ENCODE assay signal across 14 cellular contexts in genomic region chr7:54811016-54811924, GRCh38. TPM values are rescaled to one million over a fixed set of nuclear protein-coding genes. Genes with fewer than 3 reads are reported as not detected.
DNase-seq lines count a peak whose midpoint lies in the region; ATAC-seq, FAIRE-seq and TF ChIP-seq lines count a peak whose summit lies in the region.
"Had no signal": no experiment of that assay in that cellular context is flagged by ENCODE, and none has a peak within 500 bp of the region (broad histone marks: within the 10 kb centered on the region; RNA-seq: fewer than 3 reads in every experiment).

No MANE protein-coding gene starts in this region.

- CTCF ChIA-PET in endothelial cell of umbilical vein (lab: Charles Lee), result interaction anchor here (1.5 to 2.6 kb wide), 2 partner anchors 28 to 443 kb away, joined by 3 to 15 read pairs; no protein-coding TSS in a partner anchor

- no peaks in the 10 kb centered on the region for H3K9me3 ChIP-seq in OCI-LY3 (ENCODE audit: insufficient read depth, low read length)
- H3K9me3 ChIP-seq in endothelial cell of umbilical vein (replicated peaks; ENCODE audit: control insufficient read depth, insufficient read depth, low read length), result no peaks in the 10 kb centered on the region
- H3K9me3 ChIP-seq: vagina had no signal

- H3K9ac ChIP-seq in OCI-LY3 (ENCODE audit: low read length) (no peak overlapping the region), endothelial cell of umbilical vein (replicated peaks; ENCODE audit: extremely low read depth, insufficient read depth, low read length) (no peak overlapping the region)

- no peaks in the 10 kb centered on the region for H3K79me2 ChIP-seq in OCI-LY3 (ENCODE audit: low read length)
- H3K79me2 ChIP-seq in endothelial cell of umbilical vein (ENCODE audit: control insufficient read depth, insufficient read depth, low read length), result no peaks in the 10 kb centered on the region

- intact Hi-C loops in endothelial cell of umbilical vein (cut with micrococcal nuclease), result loop anchor here (1.0 to 2.0 kb wide), 2 partner anchors 23 to 322 kb away; no protein-coding TSS in a partner anchor

- H3K4me3 ChIP-seq in OCI-LY3 (ENCODE audit: low read length), result no peak overlapping the region
- peak overlapping the region in 1 of 3 experiments; percentile 12 for H3K4me3 ChIP-seq in endothelial cell of umbilical vein (replicated peaks in 1 of 3; ENCODE audit: insufficient read depth in 1 of 3, low read depth in 1 of 3, low read length in 3 of 3)
- H3K4me3 ChIP-seq: vagina had no signal

- BruUV-seq in endothelial cell of umbilical vein (replicated peaks; lab: Mats Ljungman, UMichigan), result no TSS peak

- H3K36me3 ChIP-seq in OCI-LY3 (replicated peaks; ENCODE audit: low read depth, low read length) (no peaks in the 10 kb centered on the region), endothelial cell of umbilical vein (ENCODE audit: control insufficient read depth in 2 of 2, extremely low read depth in 1 of 2, insufficient read depth in 2 of 2, low read length in 2 of 2) (no peaks in the 10 kb centered on the region)
- H3K36me3 ChIP-seq: vagina had no signal

- H2AFZ ChIP-seq in OCI-LY3 (ENCODE audit: low read depth, low read length) (no peak overlapping the region; the same call in 1 of the 2 replicates), endothelial cell of umbilical vein (ENCODE audit: low read depth, low read length) (peak overlapping the region; percentile 23)

- DNase-seq in AG08396 (ENCODE audit: low spot score) (peak; percentile 49), endothelial cell of umbilical vein (ENCODE audit: low read depth, low spot score) (peak; percentile 78), myocyte (ENCODE audit: low read depth) (peak; percentile 64), NCI-H146 (lab: John Stamatoyannopoulos, UW) (no peak)
- DNase-seq in stimulated activated CD4-positive, alpha-beta T cell treated with anti-CD3 and anti-CD28 coated beads, Interleukin-4, amount 100 ng/mL, for 24 hours, result no peak
- DNase-seq: activated CD4-positive, alpha-beta T cell treated with anti-CD3 and anti-CD28 coated beads, Interleukin-2, amount 50 U/mL, for 1 hour; activated naive CD8-positive, alpha-beta T cell treated with anti-CD3 and anti-CD28 coated beads, Interleukin-2, amount 10 ng/mL, durations not matched to agents 7 days and 5 days; NCI-H2081 had no signal

- no peak for ATAC-seq in GM18909 (IDR thresholded peaks at IDR 0.05; ENCODE audit: poor library complexity, unreplicated experiment)
- no peak for ATAC-seq in HG03442 (IDR thresholded peaks at IDR 0.05; ENCODE audit: unreplicated experiment)
- ATAC-seq: esophagus mucosa had no signal

- H3K27ac ChIP-seq in OCI-LY3 (ENCODE audit: low read length) (no peak overlapping the region), endothelial cell of umbilical vein (ENCODE audit: insufficient read depth, low read depth, low read length) (no peak overlapping the region)
- H3K27ac ChIP-seq: vagina had no signal

- H3K27me3 ChIP-seq in OCI-LY3 (ENCODE audit: low read depth, low read length) (0 out of 2 replicates have a peak, but pooled peaks cover 3% of the 10 kb centered on the region), endothelial cell of umbilical vein (ENCODE audit: control insufficient read depth in 2 of 2, insufficient read depth in 2 of 2, low read length in 2 of 2) (peaks cover 12 to 14% of the 10 kb centered on the region in 2 experiments)
- H3K27me3 ChIP-seq: vagina had no signal

- H3K4me1 ChIP-seq in OCI-LY3 (ENCODE audit: low read length), result peaks cover 8% of the 10 kb centered on the region
- peaks cover 22% of the 10 kb centered on the region for H3K4me1 ChIP-seq in endothelial cell of umbilical vein (ENCODE audit: control insufficient read depth, extremely low read depth, insufficient read depth, low read length)

- TF ChIP-seq CTCF in OCI-LY3 (IDR thresholded peaks at IDR 0.05; ENCODE audit: low read depth, low read length), result no peak
- no peak for TF ChIP-seq CTCF in endothelial cell of umbilical vein (IDR thresholded peaks at IDR 0.05; ENCODE audit: extremely low read depth in 1 of 2, insufficient read depth in 1 of 2, low read depth in 1 of 2, low read length in 2 of 2)

- H3K9me1 ChIP-seq in endothelial cell of umbilical vein (replicated peaks; ENCODE audit: control insufficient read depth, extremely low read depth, insufficient read depth, low read length), result no peaks in the 10 kb centered on the region

- FAIRE-seq in endothelial cell of umbilical vein (lab: Jason Lieb, UNC), result peak; percentile 67
- FAIRE-seq: GM12892 had no signal

- no peak for TF ChIP-seq POLR2A in endothelial cell of umbilical vein (IDR thresholded peaks at IDR 0.05; ENCODE audit: low read depth, low read length)

- H3K4me2 ChIP-seq in OCI-LY3 (ENCODE audit: low read length) (0 out of 2 replicates have a peak overlapping the region, but pooled peaks have one; percentile 1), endothelial cell of umbilical vein (ENCODE audit: insufficient read depth, low read length) (peak overlapping the region; percentile 75)

- POLR2A ChIA-PET in endothelial cell of umbilical vein (lab: Charles Lee), result no interaction called here

- dilution Hi-C loops in endothelial cell of umbilical vein (cut with MboI; ENCODE audit: extremely low pct_ligation_motif_present, low sequenced_read_pairs), result no loop called here

- no peaks in the 10 kb centered on the region for H4K20me1 ChIP-seq in OCI-LY3 (ENCODE audit: insufficient read depth, low read length)
- no peaks in the 10 kb centered on the region for H4K20me1 ChIP-seq in endothelial cell of umbilical vein (replicated peaks; ENCODE audit: control insufficient read depth, extremely low read depth, insufficient read depth, low read length)

TF ChIP-seq in endothelial cell of umbilical vein, 7 proteins besides CTCF, POLR2A, EP300 and RAD21:
- TF ChIP-seq FOS (IDR thresholded peaks at IDR 0.05; ENCODE audit: borderline replicate concordance, insufficient read depth, low read length) (peak; percentile 59), POLR2AphosphoS5 (IDR thresholded peaks at IDR 0.05; ENCODE audit: insufficient read depth, low read depth, low read length) (peak; percentile 63), MAX (IDR thresholded peaks at IDR 0.05; ENCODE audit: insufficient read depth, insufficient read length) (no peak), JUN (IDR thresholded peaks at IDR 0.05; ENCODE audit: borderline replicate concordance, insufficient read depth, insufficient read length, low read depth) (no peak), GATA2 (IDR thresholded peaks at IDR 0.05; ENCODE audit: insufficient read depth, insufficient read length, low read depth, low read length) (peak; percentile 97)

RNA-seq across cellular contexts. Expression of gene SEC61G, which starts 52.3 kb away (rescaled TPM):
- total RNA-seq in endothelial cell of umbilical vein, result 201 and 206 TPM in 2 replicates
- polyA plus RNA-seq in endothelial cell of umbilical vein, result 221 and 401 TPM in 2 replicates
- polyA plus RNA-seq in endothelial cell of umbilical vein (2011; cell fraction: cytosol; rRNA removed), result 220 and 293 TPM in 2 replicates
- 73.4 and 116 TPM in 2 replicates for polyA plus RNA-seq in endothelial cell of umbilical vein (2011; cell fraction: nucleus; rRNA removed)
- 439 and 629 TPM in 2 replicates for polyA plus RNA-seq in endothelial cell of umbilical vein (2012)
- 62.6 and 70.1 TPM in 2 replicates for polyA minus RNA-seq in endothelial cell of umbilical vein
- polyA minus RNA-seq in endothelial cell of umbilical vein (2011; cell fraction: cytosol; rRNA and poly(A)+ RNA removed), result 72.9 TPM
- polyA minus RNA-seq in endothelial cell of umbilical vein (2011; cell fraction: nucleus; rRNA and poly(A)+ RNA removed), result 25.8 and 30.0 TPM in 2 replicates
- total RNA-seq in myocyte, result 828 and 1,174 TPM in 2 replicates
- 555 TPM for polyA plus RNA-seq in myocyte (2012)

Comparison
In these comparisons a context has a peak if more than half of its experiments do, and no peak if none do; other contexts are left out.
1. DNase-seq: peak in AG08396 (single experiment), endothelial cell of umbilical vein (single experiment) and myocyte (single experiment); none in stimulated activated CD4-positive, alpha-beta T cell treated with anti-CD3 and anti-CD28 coated beads, Interleukin-4, amount 100 ng/mL, for 24 hours (single experiment) and NCI-H146 (single experiment).